In genomic region chr5:132629230-132629944, GRCh38 we compare ENCODE assay signal across 1 cellular context.
TF ChIP-seq lines count a peak whose summit lies in the region.

No MANE protein-coding gene starts in this region.

TF ChIP-seq in GM12878, 131 proteins besides CTCF, POLR2A, EP300 and RAD21 (continued from another document):
- peak; percentile 80; the same call in 1 of the 2 replicates for TF ChIP-seq CREB1 (IDR thresholded peaks at IDR 0.05; ENCODE audit: low read depth)
- no peak for TF ChIP-seq SPI1 (IDR thresholded peaks at IDR 0.05; ENCODE audit: borderline replicate concordance, insufficient read depth, low read depth, low read length)
- TF ChIP-seq, protein P1, sequence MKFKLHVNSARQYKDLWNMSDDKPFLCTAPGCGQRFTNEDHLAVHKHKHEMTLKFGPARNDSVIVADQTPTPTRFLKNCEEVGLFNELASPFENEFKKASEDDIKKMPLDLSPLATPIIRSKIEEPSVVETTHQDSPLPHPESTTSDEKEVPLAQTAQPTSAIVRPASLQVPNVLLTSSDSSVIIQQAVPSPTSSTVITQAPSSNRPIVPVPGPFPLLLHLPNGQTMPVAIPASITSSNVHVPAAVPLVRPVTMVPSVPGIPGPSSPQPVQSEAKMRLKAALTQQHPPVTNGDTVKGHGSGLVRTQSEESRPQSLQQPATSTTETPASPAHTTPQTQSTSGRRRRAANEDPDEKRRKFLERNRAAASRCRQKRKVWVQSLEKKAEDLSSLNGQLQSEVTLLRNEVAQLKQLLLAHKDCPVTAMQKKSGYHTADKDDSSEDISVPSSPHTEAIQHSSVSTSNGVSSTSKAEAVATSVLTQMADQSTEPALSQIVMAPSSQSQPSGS (IDR thresholded peaks at IDR 0.05; ENCODE audit: low read length) = peak; percentile 61; the same call in 1 of the 2 replicates
- TF ChIP-seq PAX8 (IDR thresholded peaks at IDR 0.05) = no peak
- TF ChIP-seq ZBED1 (IDR thresholded peaks at IDR 0.05; ENCODE audit: borderline replicate concordance) = 0 out of 2 replicates have a peak, but pooled peaks have one; percentile 42
- TF ChIP-seq SRF (IDR thresholded peaks at IDR 0.05; ENCODE audit: low read depth in 2 of 2, low read length in 2 of 2) = peak; percentile 70 to 90
- 0 out of 2 replicates have a peak, but pooled peaks have one; percentile 34 for TF ChIP-seq ATF7 (IDR thresholded peaks at IDR 0.05; ENCODE audit: low read depth)
- peak; percentile 35 for TF ChIP-seq BCL3 (IDR thresholded peaks at IDR 0.05; ENCODE audit: borderline replicate concordance, insufficient read depth, low read depth, low read length, poor library complexity, severe bottlenecking)
- peak; percentile 67 for TF ChIP-seq JUNB (IDR thresholded peaks at IDR 0.05)
- TF ChIP-seq RUNX3 (IDR thresholded peaks at IDR 0.05; ENCODE audit: low read length) = peak; percentile 58
- peak; percentile 79; the same call in 1 of the 2 replicates for TF ChIP-seq FOXM1 (IDR thresholded peaks at IDR 0.05; ENCODE audit: low read depth, low read length)
- TF ChIP-seq PML (IDR thresholded peaks at IDR 0.05; ENCODE audit: low read length) = 0 out of 2 replicates have a peak, but pooled peaks have one; percentile 18
- TF ChIP-seq SUZ12 (IDR thresholded peaks at IDR 0.05; ENCODE audit: unreplicated experiment) = no peak
- TF ChIP-seq POLR2AphosphoS5 (IDR thresholded peaks at IDR 0.05; ENCODE audit: low read length) = peak; percentile 37; the same call in 1 of the 2 replicates
- TF ChIP-seq BHLHE40 (IDR thresholded peaks at IDR 0.05; ENCODE audit: borderline replicate concordance in 1 of 2, low read depth in 2 of 2, low read length in 1 of 2) = 0 out of 4 replicates have a peak, but pooled peaks of 1 of the 2 experiments have one; percentile 7
- peak; percentile 57 for TF ChIP-seq MTA2 (IDR thresholded peaks at IDR 0.05; ENCODE audit: low read depth)
- no peak for TF ChIP-seq KDM1A (IDR thresholded peaks at IDR 0.05; ENCODE audit: borderline replicate concordance)
- peak; percentile 78; the same call in 1 of the 2 replicates for TF ChIP-seq NFIC (IDR thresholded peaks at IDR 0.05; ENCODE audit: low read depth, low read length)
- no peak for TF ChIP-seq STAT1 (conservative IDR thresholded peaks at IDR 0.05)
- peak; percentile 97 for TF ChIP-seq MEF2A (IDR thresholded peaks at IDR 0.05; ENCODE audit: insufficient read depth, low read depth, low read length)
